8 cellular contexts compared by ENCODE assay signal in the genomic region with DNA sequence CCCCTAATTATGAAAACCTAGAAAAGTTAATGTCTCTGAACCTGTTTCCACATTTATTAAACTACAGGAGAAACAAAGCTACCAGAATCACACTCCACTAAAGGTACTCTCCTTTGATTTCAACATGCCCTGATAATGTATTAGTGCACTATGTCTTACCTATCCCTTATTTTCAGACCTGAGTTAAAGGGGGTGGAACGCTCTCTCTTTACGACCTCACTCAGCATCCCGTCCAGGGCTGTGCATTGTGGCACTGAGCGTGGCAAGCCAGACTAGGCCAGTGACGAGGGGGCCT. TPM values are rescaled to one million over a fixed set of nuclear protein-coding genes. Genes with fewer than 3 reads are reported as not detected.
A peak's percentile ranks its signal among the peaks of the same experiment; 100 is the strongest.
DNase-seq lines count a peak whose midpoint lies in the region; ATAC-seq and TF ChIP-seq lines count a peak whose summit lies in the region.

No MANE protein-coding gene starts in this region.

- POLR2A ChIA-PET in CD4-positive, alpha-beta T cell (lab: Charles Lee) = interaction anchor here (0.6 to 2.6 kb wide), 17 partner anchors 8 to 247 kb away, joined by 3 to 22 read pairs (median 4); a partner anchor contains a TSS

- H3K27ac Mint-ChIP-seq in CD4-positive, alpha-beta T cell = peak overlapping the region; percentile 92
- peak overlapping the region; percentile 99 for H3K27ac Mint-ChIP-seq in activated naive CD8-positive, alpha-beta T cell treated with anti-CD3 and anti-CD28 coated beads for 36 hours
- H3K27ac Mint-ChIP-seq in immature natural killer cell = peak overlapping the region; percentile 92 to 100 (median 98)

- H3K36me3 ChIP-seq in subcutaneous abdominal adipose tissue (ENCODE audit: control insufficient read depth in 5 of 5, insufficient read depth in 5 of 5, low read length in 5 of 5) = peaks cover 0 to 22% (median 19%) of the 10 kb centered on the region in 5 donors

- H3K4me3 ChIP-seq in subcutaneous abdominal adipose tissue (ENCODE audit: low read depth in 1 of 5, low read length in 5 of 5) = peak overlapping the region; percentile 72 to 96 (median 92)

- H3K4me1 Mint-ChIP-seq in CD4-positive, alpha-beta T cell (ENCODE audit: low read depth) = peaks cover 34% of the 10 kb centered on the region
- peaks cover 28% of the 10 kb centered on the region for H3K4me1 Mint-ChIP-seq in activated naive CD8-positive, alpha-beta T cell treated with anti-CD3 and anti-CD28 coated beads for 36 hours
- peaks cover 52 to 63% of the 10 kb centered on the region in 2 donors for H3K4me1 Mint-ChIP-seq in immature natural killer cell

- H3K4me3 Mint-ChIP-seq in CD4-positive, alpha-beta T cell = peak overlapping the region; percentile 97
- peak overlapping the region; percentile 98 for H3K4me3 Mint-ChIP-seq in activated naive CD8-positive, alpha-beta T cell treated with anti-CD3 and anti-CD28 coated beads for 36 hours
- H3K4me3 Mint-ChIP-seq in immature natural killer cell = peak overlapping the region; percentile 96 to 100 (median 99)

- peaks cover 2 to 35% (median 28%) of the 10 kb centered on the region in 5 donors for H3K4me1 ChIP-seq in subcutaneous abdominal adipose tissue (ENCODE audit: control insufficient read depth in 5 of 5, insufficient read depth in 5 of 5, low read length in 5 of 5)

- peak overlapping the region; percentile 87 to 98 (median 91) for H3K9ac ChIP-seq in subcutaneous abdominal adipose tissue (ENCODE audit: low read length in 5 of 5)

- peak overlapping the region; percentile 72 for H3K27ac ChIP-seq in CD4-positive, alpha-beta T cell (ENCODE audit: low read depth, low read length)
- peak overlapping the region; percentile 90 for H3K27ac ChIP-seq in subcutaneous abdominal adipose tissue (ENCODE audit: low read depth, low read length)

- H3K9me3 ChIP-seq in CD4-positive, alpha-beta T cell (ENCODE audit: control insufficient read depth, low read length) = no peaks in the 10 kb centered on the region
- H3K9me3 ChIP-seq in subcutaneous abdominal adipose tissue (ENCODE audit: control insufficient read depth in 5 of 5, low read length in 5 of 5) = no peaks in the 10 kb centered on the region

- no peaks in the 10 kb centered on the region for H3K27me3 Mint-ChIP-seq in CD4-positive, alpha-beta T cell
- H3K27me3 Mint-ChIP-seq in activated naive CD8-positive, alpha-beta T cell treated with anti-CD3 and anti-CD28 coated beads for 36 hours = no peaks in the 10 kb centered on the region
- peaks cover 11 to 15% (median 14%) of the 10 kb centered on the region in 3 donors for H3K27me3 Mint-ChIP-seq in immature natural killer cell (ENCODE audit: low read depth in 3 of 3)

- intact Hi-C loops in CD4-positive, alpha-beta T cell (cut with DNase I, micrococcal nuclease) = loop anchor here (1.0 to 2.0 kb wide), 2 partner anchors 11 to 68 kb away; a partner anchor contains a TSS

- no peaks in the 10 kb centered on the region for H3K9me3 Mint-ChIP-seq in CD4-positive, alpha-beta T cell
- H3K9me3 Mint-ChIP-seq in activated naive CD8-positive, alpha-beta T cell treated with anti-CD3 and anti-CD28 coated beads for 36 hours = no peaks in the 10 kb centered on the region
- no peaks in the 10 kb centered on the region for H3K9me3 Mint-ChIP-seq in immature natural killer cell

- no peaks in the 10 kb centered on the region for H3K27me3 ChIP-seq in CD4-positive, alpha-beta T cell (ENCODE audit: control insufficient read depth, insufficient read depth, low read length)
- no peaks in the 10 kb centered on the region for H3K27me3 ChIP-seq in subcutaneous abdominal adipose tissue (ENCODE audit: control insufficient read depth in 5 of 5, insufficient read depth in 4 of 5, low read length in 5 of 5)

- ATAC-seq in CD4-positive, alpha-beta T cell (ENCODE audit: poor library complexity) = peak; percentile 55
- ATAC-seq in HG02884 (IDR thresholded peaks at IDR 0.05; ENCODE audit: unreplicated experiment) = peak; percentile 6

- peak in 1 of 10 experiments; percentile 21 for DNase-seq in CD4-positive, alpha-beta T cell
- no peak for DNase-seq in activated naive CD8-positive, alpha-beta T cell treated with anti-CD3 and anti-CD28 coated beads for 36 hours
- DNase-seq in immature natural killer cell (peak in 1 of 3 donors; percentile 14), erythroblast (lab: John Stamatoyannopoulos, UW) (no peak), NCI-H524 (lab: John Stamatoyannopoulos, UW) (no peak), GF-D8 (lab: John Stamatoyannopoulos, UW) (no peak)

- no peak for TF ChIP-seq CTCF in CD4-positive, alpha-beta T cell (IDR thresholded peaks at IDR 0.05)

- peaks cover 21% of the 10 kb centered on the region for H3K36me3 Mint-ChIP-seq in CD4-positive, alpha-beta T cell (ENCODE audit: low read depth)
- H3K36me3 Mint-ChIP-seq in activated naive CD8-positive, alpha-beta T cell treated with anti-CD3 and anti-CD28 coated beads for 36 hours = peaks cover 17% of the 10 kb centered on the region
- peaks cover 0 to 6% (median 3%) of the 10 kb centered on the region in 3 donors for H3K36me3 Mint-ChIP-seq in immature natural killer cell

- no peak for TF ChIP-seq POLR2A in erythroblast (IDR thresholded peaks at IDR 0.05; ENCODE audit: low read length)

- CTCF ChIA-PET in CD4-positive, alpha-beta T cell (lab: Charles Lee) = interaction anchor here (0.6 to 2.1 kb wide), 6 partner anchors 10 to 696 kb away, joined by 3 to 6 read pairs (median 4); a partner anchor contains a TSS

RNA-seq across cellular contexts. Expression of a gene that starts 0.7 kb away (rescaled TPM):
- total RNA-seq in CD4-positive, alpha-beta T cell = 10 to 100 TPM; 25.6 to 26.0 TPM
- 10 to 100 TPM; 64.1 to 66.8 TPM for total RNA-seq in activated naive CD8-positive, alpha-beta T cell treated with anti-CD3 and anti-CD28 coated beads for 36 hours
- polyA plus RNA-seq in immature natural killer cell = 100 to 1,000 TPM; 156 to 181 (median 164) TPM

RNA-seq across cellular contexts. Expression of a gene that starts 11.3 kb away (rescaled TPM):
- total RNA-seq in CD4-positive, alpha-beta T cell = 10 to 100 TPM; 17.8 to 20.7 TPM
- 10 to 100 TPM; 43.1 to 51.5 TPM for total RNA-seq in activated naive CD8-positive, alpha-beta T cell treated with anti-CD3 and anti-CD28 coated beads for 36 hours
- polyA plus RNA-seq in immature natural killer cell = 100 to 1,000 TPM in 1 of 3 donors, 10 to 100 TPM in 2; 43.3 to 101 (median 61.5) TPM

RNA-seq across cellular contexts. Expression of a gene that starts 53.2 kb away (rescaled TPM):
- total RNA-seq in CD4-positive, alpha-beta T cell = 1 to 10 TPM in 1 of 2 experiments, under 1 TPM in 1; 0.82 to 2.4 TPM
- 1 to 10 TPM; 2.4 to 2.7 TPM for total RNA-seq in activated naive CD8-positive, alpha-beta T cell treated with anti-CD3 and anti-CD28 coated beads for 36 hours
- polyA plus RNA-seq in immature natural killer cell = 1 to 10 TPM in 1 of 3 donors, not detected in 2; 2.7 TPM
